ENCODE assay signal across 24 cellular contexts in the genomic region with DNA sequence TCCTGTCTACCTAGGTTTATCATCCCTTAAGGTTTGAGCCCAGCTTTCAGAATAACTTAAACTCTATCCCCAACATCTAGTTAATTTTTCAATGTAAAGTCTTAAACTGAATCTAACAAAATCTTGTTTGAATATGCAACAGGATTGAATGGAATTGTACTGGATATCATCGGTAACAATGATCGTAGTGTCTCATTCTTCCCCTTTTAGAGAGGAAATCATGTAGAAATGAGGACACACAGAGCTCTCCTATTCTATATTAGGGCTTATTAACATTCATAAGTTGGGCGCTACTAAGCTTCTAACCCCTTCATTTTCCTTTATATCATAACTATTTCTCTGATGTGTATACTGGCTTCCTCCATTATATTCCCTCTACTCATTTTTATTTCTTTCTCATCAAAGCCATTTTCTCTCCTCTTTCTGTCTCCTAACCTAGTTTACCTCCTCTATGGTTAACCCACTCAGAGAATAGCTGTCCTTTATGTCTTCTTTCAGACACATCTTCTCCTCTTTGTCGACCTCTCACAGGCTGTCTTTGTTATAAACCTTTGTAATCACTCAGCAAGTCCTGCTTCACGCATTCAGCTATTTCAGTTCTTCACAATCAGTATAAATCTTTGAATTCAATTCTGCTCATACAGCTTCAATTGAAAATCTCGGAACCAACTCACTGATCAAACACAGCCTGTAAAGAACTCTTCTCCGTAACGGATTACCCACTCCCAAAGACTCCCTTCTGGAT.
DNase-seq lines count a peak whose midpoint lies in the region; ATAC-seq lines count a peak whose summit lies in the region.
"Had no signal": no experiment of that assay in that cellular context is flagged by ENCODE, and none has a peak within 500 bp of the region (broad histone marks: within the 10 kb centered on the region; RNA-seq: fewer than 3 reads in every experiment).

No MANE protein-coding gene starts in this region.

- peaks cover 11% of the 10 kb centered on the region for H3K9me3 Mint-ChIP-seq in natural killer cell treated with Interleukin-12 subunit alpha and Interleukin-12 subunit beta and Interleukin-15 and Interleukin-18, amount 100 ng/mL, for 72 hours

- H3K36me3 Mint-ChIP-seq in natural killer cell treated with Interleukin-12 subunit alpha and Interleukin-12 subunit beta and Interleukin-15 and Interleukin-18, amount 100 ng/mL, for 72 hours = no peaks in the 10 kb centered on the region
- H3K36me3 Mint-ChIP-seq: CD8-positive, alpha-beta T cell had no signal

- peak overlapping the region; percentile 54 for H2AFZ ChIP-seq in neuron (ENCODE audit: low read depth, low read length)

- ATAC-seq in natural killer cell treated with Interleukin-12 subunit alpha and Interleukin-12 subunit beta and Interleukin-15 and Interleukin-18, amount 100 ng/mL, for 72 hours = no peak
- ATAC-seq: CD8-positive, alpha-beta T cell had no signal

- no peak overlapping the region for H3K4me3 Mint-ChIP-seq in natural killer cell treated with Interleukin-12 subunit alpha and Interleukin-12 subunit beta and Interleukin-15 and Interleukin-18, amount 100 ng/mL, for 72 hours
- H3K4me3 Mint-ChIP-seq: CD8-positive, alpha-beta T cell had no signal

- peaks cover 0 to 3% of the 10 kb centered on the region in 2 donors for H3K4me1 Mint-ChIP-seq in natural killer cell treated with Interleukin-12 subunit alpha and Interleukin-12 subunit beta and Interleukin-15 and Interleukin-18, amount 100 ng/mL, for 72 hours (ENCODE audit: low read depth in 2 of 2)

- H3K27me3 ChIP-seq in neuron (ENCODE audit: insufficient read depth, low read length) = no peaks in the 10 kb centered on the region
- no peaks in the 10 kb centered on the region for H3K27me3 ChIP-seq in MG63
- H3K27me3 ChIP-seq: SJCRH30 had no signal

- no peaks in the 10 kb centered on the region for H3K27me3 Mint-ChIP-seq in natural killer cell treated with Interleukin-12 subunit alpha and Interleukin-12 subunit beta and Interleukin-15 and Interleukin-18, amount 100 ng/mL, for 72 hours

- H3K27ac Mint-ChIP-seq in natural killer cell treated with Interleukin-12 subunit alpha and Interleukin-12 subunit beta and Interleukin-15 and Interleukin-18, amount 100 ng/mL, for 72 hours = no peak overlapping the region
- H3K27ac Mint-ChIP-seq: CD8-positive, alpha-beta T cell had no signal

- H3K27ac ChIP-seq in caudate nucleus (ENCODE audit: low read depth, low read length) = peak overlapping the region; percentile 8
- H3K27ac ChIP-seq: 22Rv1, HL-60, SJCRH30 had no signal

- peaks cover 9% of the 10 kb centered on the region for H3K4me1 ChIP-seq in neuron (ENCODE audit: insufficient read depth, low read length)
- H3K4me1 ChIP-seq: SJCRH30 had no signal

- DNase-seq in Ammon's horn (ENCODE audit: low spot score) = peak; percentile 36
- DNase-seq in caudate nucleus (lab: John Stamatoyannopoulos, UW) = no peak
- DNase-seq in inferior parietal cortex (ENCODE audit: extremely low spot score) = peak; percentile 41
- no peak for DNase-seq in NCI-H1694 (lab: John Stamatoyannopoulos, UW)
- no peak for DNase-seq in stimulated activated CD4-positive, alpha-beta T cell treated with anti-CD3 and anti-CD28 coated beads, Interleukin-4, amount 100 ng/mL, for 4 hours
- no peak for DNase-seq in MG63
- DNase-seq in natural killer cell treated with Interleukin-12 subunit alpha and Interleukin-12 subunit beta and Interleukin-15 and Interleukin-18, amount 100 ng/mL, for 72 hours (ENCODE audit: low spot score) = no peak
- DNase-seq: ACHN; Calu3; CD8-positive, alpha-beta T cell; DMS153; HCEC 1CT; KBM-7; NCI-H1092; NCI-H1436; NCI-H1930; NCI-H2227 treated with DMSO at 0.1 percent for 48 hours; NCI-H524; NCI-H82; OCI-M1; SJCRH30 had no signal

- H3K4me3 ChIP-seq in neuron (ENCODE audit: low read length) (no peak overlapping the region), MG63 (no peak overlapping the region)
- H3K4me3 ChIP-seq: SJCRH30 had no signal

- no peaks in the 10 kb centered on the region for H3K9me3 ChIP-seq in neuron (ENCODE audit: low read length)
- H3K9me3 ChIP-seq in MG63 = no peaks in the 10 kb centered on the region
- H3K9me3 ChIP-seq: SJCRH30 had no signal

- H3K36me3 ChIP-seq in neuron (ENCODE audit: insufficient read depth, low read length) (no peaks in the 10 kb centered on the region), MG63 (no peaks in the 10 kb centered on the region)
- H3K36me3 ChIP-seq: SJCRH30 had no signal

Comparison
In these comparisons a context has a peak if more than half of its experiments do, and no peak if none do; other contexts are left out.
1. DNase-seq: peak in Ammon's horn (single experiment) and inferior parietal cortex (single experiment); none in caudate nucleus (0 of 61), NCI-H1694 (single experiment), stimulated activated CD4-positive, alpha-beta T cell treated with anti-CD3 and anti-CD28 coated beads, Interleukin-4, amount 100 ng/mL, for 4 hours (0 of 2), MG63 (single experiment) and natural killer cell treated with Interleukin-12 subunit alpha and Interleukin-12 subunit beta and Interleukin-15 and Interleukin-18, amount 100 ng/mL, for 72 hours (single experiment).